ENCODE assay signal across 20 cellular contexts in genomic region chr10:78968960-78969359, GRCh38.
DNase-seq lines count a peak whose midpoint lies in the region; ATAC-seq and TF ChIP-seq lines count a peak whose summit lies in the region.
"Had no signal": no experiment of that assay in that cellular context is flagged by ENCODE, and none has a peak within 500 bp of the region (broad histone marks: within the 10 kb centered on the region; RNA-seq: fewer than 3 reads in every experiment).

No MANE protein-coding gene starts in this region.

- TF ChIP-seq POLR2A in erythroblast (IDR thresholded peaks at IDR 0.05; ENCODE audit: low read length) = no peak

- peak overlapping the region; percentile 18 for H3K4me3 Mint-ChIP-seq in neural crest cell
- H3K4me3 Mint-ChIP-seq: CD4-positive, CD25-positive, alpha-beta regulatory T cell had no signal

- no peak for TF ChIP-seq CTCF in neural crest cell (conservative IDR thresholded peaks at IDR 0.05)

- H3K4me1 Mint-ChIP-seq in neural crest cell = peaks cover 74% of the 10 kb centered on the region

- H3K27ac Mint-ChIP-seq in neural crest cell (ENCODE audit: unreplicated experiment) = peak overlapping the region; percentile 81
- H3K27ac Mint-ChIP-seq: CD4-positive, CD25-positive, alpha-beta regulatory T cell had no signal

- no peaks in the 10 kb centered on the region for H3K9me3 Mint-ChIP-seq in neural crest cell
- H3K9me3 Mint-ChIP-seq: CD4-positive, CD25-positive, alpha-beta regulatory T cell had no signal

- H3K27me3 Mint-ChIP-seq in neural crest cell (ENCODE audit: low read depth) = no peaks in the 10 kb centered on the region
- H3K27me3 Mint-ChIP-seq: CD4-positive, CD25-positive, alpha-beta regulatory T cell had no signal

- no peaks in the 10 kb centered on the region for H3K36me3 Mint-ChIP-seq in neural crest cell (ENCODE audit: low read depth)
- H3K36me3 Mint-ChIP-seq: CD4-positive, CD25-positive, alpha-beta regulatory T cell had no signal

- DNase-seq in left ventricle myocardium superior (peak; percentile 11), left cardiac atrium (no peak), erythroblast (lab: John Stamatoyannopoulos, UW) (peak; percentile 39 to 47), neural crest cell (ENCODE audit: low read depth, low spot score) (no peak), LoVo (ENCODE audit: low spot score) (no peak), HK-2 (ENCODE audit: unreplicated experiment) (no peak), germinal center (ENCODE audit: low spot score) (no peak)
- DNase-seq: AML-193; CD4-positive, CD25-positive, alpha-beta regulatory T cell; COR-L47; GOT3; NCI-H1105; NCI-H1694; NCI-H2081 treated with DMSO at 0.1 percent for 48 hours; NCI-H748 treated with DMSO at 0.1 percent for 48 hours; RPMI8226; SIG-M5 had no signal

- intact Hi-C loops in left ventricle myocardium superior (cut with micrococcal nuclease) (no loop called here), left cardiac atrium (cut with DNase I) (no loop called here)

- ATAC-seq in left ventricle myocardium superior (no peak), left cardiac atrium (no peak)
- no peak for ATAC-seq in activated CD4-positive, CD25-positive, alpha-beta regulatory T cell treated with anti-CD3 and anti-CD28 coated beads, Interleukin-2, amount 50 U/mL, for 24 hours
- ATAC-seq: K562, SK-N-SH treated with all-trans-retinoic acid at 6 μM for 48 hours had no signal

Comparison
In these comparisons a context has a peak if more than half of its experiments do, and no peak if none do; other contexts are left out.
1. DNase-seq: peak in left ventricle myocardium superior (single experiment) and erythroblast (2 of 2); none in left cardiac atrium (single experiment), neural crest cell (single experiment), LoVo (single experiment), HK-2 (single experiment) and germinal center (single experiment).